8 cellular contexts compared by ENCODE assay signal in the genomic region with DNA sequence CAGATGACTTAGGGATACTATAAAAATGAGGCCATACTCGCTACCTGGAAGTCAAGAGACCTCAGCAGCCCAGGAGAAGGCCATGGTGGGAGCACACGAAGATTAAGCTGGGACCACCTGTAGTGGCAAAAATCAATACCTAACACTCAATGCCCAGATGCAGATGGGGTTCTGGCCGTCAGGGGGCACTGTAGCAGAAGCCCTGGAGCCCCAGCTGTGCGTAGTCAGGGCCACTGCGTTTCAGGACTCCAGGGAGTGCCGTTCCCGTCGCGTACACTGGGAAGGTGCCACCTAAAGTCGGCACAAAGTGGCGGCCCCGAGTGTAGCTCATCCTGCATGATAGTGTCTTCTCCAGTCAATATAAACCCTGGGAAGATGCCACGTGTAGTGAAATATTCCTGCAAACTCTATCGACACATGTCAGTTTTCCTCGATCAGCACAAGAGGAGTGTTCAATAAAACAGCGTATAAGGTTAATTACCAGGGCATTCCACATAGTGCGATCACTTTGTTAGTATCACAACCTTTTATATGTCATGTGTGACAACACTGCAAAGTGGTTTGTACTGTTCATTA.
DNase-seq lines count a peak whose midpoint lies in the region; ATAC-seq, FAIRE-seq and TF ChIP-seq lines count a peak whose summit lies in the region.

No MANE protein-coding gene starts in this region.

- no peaks in the 10 kb centered on the region for H3K27me3 ChIP-seq in right lobe of liver

- H3K4me3 ChIP-seq in cardiac fibroblast (replicated peaks in 1 of 2; ENCODE audit: low read depth in 2 of 2, low read length in 2 of 2): no peak overlapping the region
- H3K4me3 ChIP-seq in right lobe of liver: no peak overlapping the region

- no peak for FAIRE-seq in D721Med (lab: Jason Lieb, UNC)

- H3K27ac ChIP-seq in right lobe of liver: no peak overlapping the region

- WGBS in right lobe of liver (ENCODE audit: insufficient coverage, low coverage, low lambda C conversion rate, missing lambda C conversion rate): 13% methylated on average over 15 of the region's 17 CpGs

- H3K9me3 ChIP-seq in right lobe of liver: no peaks in the 10 kb centered on the region

- DNase-seq in D721Med (ENCODE audit: insufficient read length, low spot score) (no peak), HuH-7 (ENCODE audit: low spot score) (peak; percentile 40), cardiac fibroblast (ENCODE audit: low read depth in 2 of 2) (no peak), right lobe of liver (no peak), KG1 (lab: John Stamatoyannopoulos, UW) (no peak), GDM1 (lab: John Stamatoyannopoulos, UW) (no peak), NCI-H2029 (lab: John Stamatoyannopoulos, UW) (no peak)

- intact Hi-C loops in right lobe of liver (cut with DNase I): no loop called here

- H3K4me1 ChIP-seq in right lobe of liver: no peaks in the 10 kb centered on the region

- ATAC-seq in right lobe of liver (peak in 3 of 4 donors; percentile 25 to 61 (median 46)), HG02763 (IDR thresholded peaks at IDR 0.05; ENCODE audit: unreplicated experiment) (no peak)

- H3K36me3 ChIP-seq in right lobe of liver: no peaks in the 10 kb centered on the region

- no peak for TF ChIP-seq POLR2A in right lobe of liver (IDR thresholded peaks at IDR 0.05)

- TF ChIP-seq CTCF in D721Med (IDR thresholded peaks at IDR 0.05; ENCODE audit: insufficient read depth, missing control alignments) (peak; percentile 75), cardiac fibroblast (IDR thresholded peaks at IDR 0.05; ENCODE audit: low read depth, low read length) (peak; percentile 6), right lobe of liver (IDR thresholded peaks at IDR 0.05) (peak in 3 of 4 donors; percentile 4 to 47 (median 15))

Comparison
In these comparisons a context has a peak if more than half of its experiments do, and no peak if none do; other contexts are left out.
1. CTCF ChIP-seq: peak in every context shown above with its lines; median percentile 75 in D721Med; 15 in right lobe of liver; 6 in cardiac fibroblast.